10 cellular contexts compared by ENCODE assay signal in the genomic region with DNA sequence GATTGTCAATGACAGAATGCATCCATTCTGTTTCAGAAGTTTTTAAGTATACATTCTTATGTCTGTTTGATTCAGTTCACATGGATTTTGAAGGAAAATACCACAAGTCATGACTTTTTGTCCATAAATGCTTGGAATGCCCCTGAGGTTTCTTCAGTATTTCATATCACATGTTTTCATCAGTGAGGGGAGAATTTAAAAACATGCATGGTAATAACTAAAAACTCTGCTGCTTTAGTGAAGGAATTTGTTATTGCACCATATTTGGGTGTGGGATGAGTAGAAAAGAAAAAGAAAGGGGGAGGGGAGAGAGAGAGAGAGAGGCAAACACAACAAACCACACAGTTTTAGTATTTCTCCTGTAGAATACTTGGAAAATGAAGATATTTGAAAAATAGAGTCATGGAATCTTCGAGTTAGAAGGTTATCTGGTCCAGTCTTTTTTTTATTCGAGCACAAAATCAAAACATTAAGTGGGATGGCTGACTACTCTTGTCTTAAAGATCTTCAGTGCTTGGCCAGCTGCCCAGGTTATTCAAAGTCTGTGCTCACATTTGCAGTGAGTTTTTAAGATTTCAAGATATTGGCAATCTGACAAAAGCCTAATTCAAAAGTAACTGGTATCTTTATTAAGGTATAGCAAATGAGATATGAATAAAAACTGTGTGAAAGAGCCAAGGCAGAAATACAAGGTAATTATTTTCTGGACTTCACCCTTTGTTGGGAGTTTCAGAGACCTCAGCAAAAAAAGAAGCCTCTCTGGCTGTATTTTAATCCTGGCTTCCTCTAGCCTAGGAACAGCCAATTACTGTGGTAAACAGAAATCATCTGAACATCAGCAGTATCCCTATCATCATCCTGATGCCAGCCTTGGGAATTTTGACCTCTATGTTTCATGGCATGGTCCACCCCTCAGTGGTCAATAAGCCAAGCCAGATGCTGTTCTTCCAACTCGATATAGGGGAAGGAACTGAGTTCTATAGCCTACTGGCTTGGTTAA.
DNase-seq lines count a peak whose midpoint lies in the region; ATAC-seq and TF ChIP-seq lines count a peak whose summit lies in the region.
"Had no signal": no experiment of that assay in that cellular context is flagged by ENCODE, and none has a peak within 500 bp of the region (broad histone marks: within the 10 kb centered on the region; RNA-seq: fewer than 3 reads in every experiment).

No MANE protein-coding gene starts in this region.

- no peaks in the 10 kb centered on the region for H3K9me3 ChIP-seq in osteoblast (ENCODE audit: low read depth, low read length)
- no peaks in the 10 kb centered on the region for H3K9me3 ChIP-seq in naive thymus-derived CD4-positive, alpha-beta T cell (ENCODE audit: control insufficient read depth in 2 of 3, low read length in 3 of 3)

- POLR2A ChIA-PET in naive thymus-derived CD4-positive, alpha-beta T cell (lab: Charles Lee) = no interaction called here
- POLR2A ChIA-PET in activated CD4-positive, alpha-beta memory T cell treated with anti-CD3 and anti-CD28 coated beads, Interleukin-2, amount 10 ng/mL, durations not matched to agents 7 days and 5 days (lab: Charles Lee) = no interaction called here

- intact Hi-C loops in naive thymus-derived CD4-positive, alpha-beta T cell (cut with micrococcal nuclease) = no loop called here
- intact Hi-C loops in posterior cingulate gyrus (cut with DNase I) = no loop called here

- TF ChIP-seq POLR2A in erythroblast (IDR thresholded peaks at IDR 0.05; ENCODE audit: low read length) = no peak

- H3K79me2 ChIP-seq in osteoblast (ENCODE audit: insufficient read depth, low read length) = no peaks in the 10 kb centered on the region

- H3K4me1 ChIP-seq in osteoblast (ENCODE audit: insufficient read depth, low read length) = peaks cover 26% of the 10 kb centered on the region
- no peaks in the 10 kb centered on the region for H3K4me1 ChIP-seq in naive thymus-derived CD4-positive, alpha-beta T cell (ENCODE audit: control insufficient read depth in 2 of 2, insufficient read depth in 2 of 2, low read length in 2 of 2)

- peaks cover 0 to 15% (median 10%) of the 10 kb centered on the region in 5 donors for H3K27me3 Mint-ChIP-seq in naive thymus-derived CD4-positive, alpha-beta T cell
- H3K27me3 Mint-ChIP-seq in activated CD4-positive, alpha-beta memory T cell treated with anti-CD3 and anti-CD28 coated beads, Interleukin-2, amount 10 ng/mL, durations not matched to agents 7 days and 5 days = peaks cover 1% of the 10 kb centered on the region

- H3K36me3 Mint-ChIP-seq in naive thymus-derived CD4-positive, alpha-beta T cell = no peaks in the 10 kb centered on the region
- H3K36me3 Mint-ChIP-seq in activated CD4-positive, alpha-beta memory T cell treated with anti-CD3 and anti-CD28 coated beads, Interleukin-2, amount 10 ng/mL, durations not matched to agents 7 days and 5 days (ENCODE audit: low read depth) = no peaks in the 10 kb centered on the region
- H3K36me3 Mint-ChIP-seq: activated naive CD4-positive, alpha-beta T cell treated with anti-CD3 and anti-CD28 coated beads, Interleukin-2, amount 50 U/mL, for 24 hours; naive thymus-derived CD8-positive, alpha-beta T cell had no signal

- peak overlapping the region; percentile 92 for H3K27ac ChIP-seq in osteoblast (ENCODE audit: low read depth, low read length)
- no peak overlapping the region for H3K27ac ChIP-seq in naive thymus-derived CD4-positive, alpha-beta T cell (ENCODE audit: low read depth, low read length)

- H3K27ac Mint-ChIP-seq in naive thymus-derived CD4-positive, alpha-beta T cell = no peak overlapping the region
- H3K27ac Mint-ChIP-seq in activated CD4-positive, alpha-beta memory T cell treated with anti-CD3 and anti-CD28 coated beads, Interleukin-2, amount 10 ng/mL, durations not matched to agents 7 days and 5 days = no peak overlapping the region
- H3K27ac Mint-ChIP-seq: activated naive CD4-positive, alpha-beta T cell treated with anti-CD3 and anti-CD28 coated beads, Interleukin-2, amount 50 U/mL, for 24 hours; naive thymus-derived CD8-positive, alpha-beta T cell had no signal

- no peak overlapping the region for H3K4me3 ChIP-seq in osteoblast (ENCODE audit: insufficient read depth, low read length)
- no peak overlapping the region for H3K4me3 ChIP-seq in naive thymus-derived CD4-positive, alpha-beta T cell (ENCODE audit: low read length)

- H3K36me3 ChIP-seq in osteoblast (ENCODE audit: insufficient read depth, low read length) = no peaks in the 10 kb centered on the region
- H3K36me3 ChIP-seq in naive thymus-derived CD4-positive, alpha-beta T cell (ENCODE audit: control insufficient read depth in 2 of 3, insufficient read depth in 3 of 3, low read length in 3 of 3) = no peaks in the 10 kb centered on the region

- no peaks in the 10 kb centered on the region for H4K20me1 ChIP-seq in osteoblast (ENCODE audit: insufficient read depth, low read length)

- ATAC-seq in naive thymus-derived CD4-positive, alpha-beta T cell = no peak
- ATAC-seq: naive thymus-derived CD8-positive, alpha-beta T cell had no signal

- no peaks in the 10 kb centered on the region for H3K27me3 ChIP-seq in osteoblast (ENCODE audit: insufficient read depth, low read length)
- no peaks in the 10 kb centered on the region for H3K27me3 ChIP-seq in naive thymus-derived CD4-positive, alpha-beta T cell (ENCODE audit: control insufficient read depth in 2 of 2, insufficient read depth in 2 of 2, low read length in 2 of 2)

- no peak overlapping the region for H3K4me3 Mint-ChIP-seq in naive thymus-derived CD4-positive, alpha-beta T cell
- H3K4me3 Mint-ChIP-seq in activated CD4-positive, alpha-beta memory T cell treated with anti-CD3 and anti-CD28 coated beads, Interleukin-2, amount 10 ng/mL, durations not matched to agents 7 days and 5 days = no peak overlapping the region
- H3K4me3 Mint-ChIP-seq: activated naive CD4-positive, alpha-beta T cell treated with anti-CD3 and anti-CD28 coated beads, Interleukin-2, amount 50 U/mL, for 24 hours; naive thymus-derived CD8-positive, alpha-beta T cell had no signal

- no peak for TF ChIP-seq CTCF in osteoblast (IDR thresholded peaks at IDR 0.05; ENCODE audit: extremely low read depth, low read depth, low read length)

- CTCF ChIA-PET in naive thymus-derived CD4-positive, alpha-beta T cell (lab: Charles Lee) = no interaction called here
- CTCF ChIA-PET in activated CD4-positive, alpha-beta memory T cell treated with anti-CD3 and anti-CD28 coated beads, Interleukin-2, amount 10 ng/mL, durations not matched to agents 7 days and 5 days (lab: Charles Lee) = no interaction called here

- no peaks in the 10 kb centered on the region for H3K4me1 Mint-ChIP-seq in naive thymus-derived CD4-positive, alpha-beta T cell
- no peaks in the 10 kb centered on the region for H3K4me1 Mint-ChIP-seq in activated CD4-positive, alpha-beta memory T cell treated with anti-CD3 and anti-CD28 coated beads, Interleukin-2, amount 10 ng/mL, durations not matched to agents 7 days and 5 days
- H3K4me1 Mint-ChIP-seq: activated naive CD4-positive, alpha-beta T cell treated with anti-CD3 and anti-CD28 coated beads, Interleukin-2, amount 50 U/mL, for 24 hours; naive thymus-derived CD8-positive, alpha-beta T cell had no signal

- H3K4me2 ChIP-seq in osteoblast (ENCODE audit: insufficient read depth, low read length) = peak overlapping the region; percentile 28

- H2AFZ ChIP-seq in osteoblast (ENCODE audit: low read length) = peak overlapping the region; percentile 7

- peak; percentile 74 for DNase-seq in AG20443 (ENCODE audit: low spot score)
- peak; percentile 28 for DNase-seq in NCI-H69 (lab: John Stamatoyannopoulos, UW)
- DNase-seq in erythroblast (lab: John Stamatoyannopoulos, UW) = peak; percentile 13 to 27
- DNase-seq in osteoblast (ENCODE audit: insufficient read length, low spot score, missing footprints) = peak; percentile 76
- no peak for DNase-seq in stimulated activated naive CD4-positive, alpha-beta T cell (lab: John Stamatoyannopoulos, UW)
- DNase-seq in naive thymus-derived CD4-positive, alpha-beta T cell = no peak
- DNase-seq in activated CD4-positive, alpha-beta memory T cell treated with anti-CD3 and anti-CD28 coated beads, Interleukin-2, amount 10 ng/mL, durations not matched to agents 7 days and 5 days = no peak
- DNase-seq in posterior cingulate gyrus = no peak
- DNase-seq: naive thymus-derived CD8-positive, alpha-beta T cell had no signal

- peaks cover 0 to 3% (median 0%) of the 10 kb centered on the region in 11 donors for H3K9me3 Mint-ChIP-seq in naive thymus-derived CD4-positive, alpha-beta T cell
- H3K9me3 Mint-ChIP-seq in activated CD4-positive, alpha-beta memory T cell treated with anti-CD3 and anti-CD28 coated beads, Interleukin-2, amount 10 ng/mL, durations not matched to agents 7 days and 5 days = no peaks in the 10 kb centered on the region
- H3K9me3 Mint-ChIP-seq: activated naive CD4-positive, alpha-beta T cell treated with anti-CD3 and anti-CD28 coated beads, Interleukin-2, amount 50 U/mL, for 24 hours; naive thymus-derived CD8-positive, alpha-beta T cell had no signal

Comparison
In these comparisons a context has a peak if more than half of its experiments do, and no peak if none do; other contexts are left out.
1. DNase-seq: peak in AG20443 (single experiment), NCI-H69 (single experiment), erythroblast (2 of 2) and osteoblast (single experiment); none in stimulated activated naive CD4-positive, alpha-beta T cell (0 of 6), naive thymus-derived CD4-positive, alpha-beta T cell (0 of 9), activated CD4-positive, alpha-beta memory T cell treated with anti-CD3 and anti-CD28 coated beads, Interleukin-2, amount 10 ng/mL, durations not matched to agents 7 days and 5 days (single experiment) and posterior cingulate gyrus (0 of 10).